1 cellular context compared by ENCODE assay signal in the genomic region with DNA sequence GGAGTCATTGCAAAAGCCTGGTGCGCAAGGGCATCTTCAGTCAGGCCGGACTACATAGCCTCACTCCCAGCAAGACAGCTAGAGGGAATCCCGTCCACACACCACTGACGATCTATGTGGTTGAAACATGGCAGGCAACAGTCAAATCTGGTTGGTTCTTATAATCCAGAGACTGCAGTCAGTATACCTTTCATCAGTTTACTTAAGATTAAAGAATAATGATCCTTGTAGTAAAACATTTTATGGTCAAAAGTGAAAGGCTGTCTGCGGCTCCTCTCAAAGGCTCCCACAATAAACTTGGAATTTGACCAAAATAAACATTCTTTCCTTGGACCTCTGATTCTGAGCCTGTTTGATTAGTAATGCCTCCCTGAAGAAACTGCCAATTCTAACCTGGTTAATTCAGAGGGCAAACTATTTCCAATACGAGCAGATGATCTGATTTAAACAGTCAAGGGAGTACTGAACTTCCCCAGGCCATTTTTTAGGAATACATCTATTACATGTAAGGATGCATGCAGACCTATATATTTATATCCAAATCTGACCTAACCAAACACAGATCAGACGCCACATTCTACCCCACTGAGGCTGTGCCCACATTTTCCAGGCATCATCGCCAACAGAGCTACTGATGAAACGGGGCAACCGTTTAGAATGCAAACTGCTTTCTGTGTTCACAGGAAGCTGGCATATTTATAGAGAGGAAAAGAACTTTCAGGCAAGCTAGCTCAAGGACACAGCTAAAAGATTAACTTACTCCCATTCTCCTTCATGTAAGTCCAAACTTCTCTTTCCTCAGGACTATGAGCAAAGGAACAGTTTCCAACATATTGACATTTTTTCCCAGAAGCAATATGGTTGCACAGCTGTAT.
A peak's percentile ranks its signal among the peaks of the same experiment; 100 is the strongest.
TF ChIP-seq lines count a peak whose summit lies in the region.

No MANE protein-coding gene starts in this region.

TF ChIP-seq in HepG2, 621 proteins besides CTCF, POLR2A, EP300 and RAD21 (continued from another document and continues in another):
- TF ChIP-seq, protein P1, sequence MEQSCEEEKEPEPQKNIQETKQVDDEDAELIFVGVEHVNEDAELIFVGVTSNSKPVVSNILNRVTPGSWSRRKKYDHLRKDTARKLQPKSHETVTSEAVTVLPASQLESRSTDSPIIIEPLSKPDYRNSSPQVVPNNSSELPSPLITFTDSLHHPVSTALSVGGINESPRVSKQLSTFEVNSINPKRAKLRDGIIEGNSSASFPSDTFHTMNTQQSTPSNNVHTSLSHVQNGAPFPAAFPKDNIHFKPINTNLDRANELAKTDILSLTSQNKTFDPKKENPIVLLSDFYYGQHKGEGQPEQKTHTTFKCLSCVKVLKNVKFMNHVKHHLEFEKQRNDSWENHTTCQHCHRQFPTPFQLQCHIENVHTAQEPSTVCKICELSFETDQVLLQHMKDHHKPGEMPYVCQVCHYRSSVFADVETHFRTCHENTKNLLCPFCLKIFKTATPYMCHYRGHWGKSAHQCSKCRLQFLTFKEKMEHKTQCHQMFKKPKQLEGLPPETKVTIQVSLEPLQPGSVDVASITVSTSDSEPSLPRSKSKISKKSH (CRISPR knock-in tag; IDR thresholded peaks at IDR 0.05; ENCODE audit: borderline replicate concordance): no peak
- TF ChIP-seq ZSCAN21 (CRISPR knock-in tag; IDR thresholded peaks at IDR 0.05; ENCODE audit: borderline replicate concordance) (no peak), ZNF367 (CRISPR knock-in tag; IDR thresholded peaks at IDR 0.05; ENCODE audit: borderline replicate concordance) (no peak), PPARG (CRISPR knock-in tag; conservative IDR thresholded peaks at IDR 0.05) (peak; percentile 48; the same call in 1 of the 2 replicates), ZNF598 (CRISPR knock-in tag; IDR thresholded peaks at IDR 0.05; ENCODE audit: borderline replicate concordance) (no peak), MBD4 (IDR thresholded peaks at IDR 0.05; ENCODE audit: borderline replicate concordance, low read length) (no peak), ZFP36 (IDR thresholded peaks at IDR 0.05; ENCODE audit: borderline replicate concordance, low read depth, low read length, partially characterized antibody) (no peak), SAP130 (CRISPR knock-in tag; IDR thresholded peaks at IDR 0.05; ENCODE audit: low read depth) (peak; percentile 63), ZNF790 (CRISPR knock-in tag; IDR thresholded peaks at IDR 0.05; ENCODE audit: borderline replicate concordance) (no peak), CBX5 (CRISPR knock-in tag; IDR thresholded peaks at IDR 0.05; ENCODE audit: borderline replicate concordance) (no peak), NR3C1 (CRISPR knock-in tag; IDR thresholded peaks at IDR 0.05) (no peak), LCORL (IDR thresholded peaks at IDR 0.05) (no peak), LCORL (CRISPR knock-in tag; IDR thresholded peaks at IDR 0.05) (peak; percentile 79), MZF1 (CRISPR knock-in tag; IDR thresholded peaks at IDR 0.05; ENCODE audit: borderline replicate concordance) (no peak), ZNF678 (CRISPR knock-in tag; IDR thresholded peaks at IDR 0.05) (0 out of 2 replicates have a peak, but pooled peaks have one; percentile 15), CBX1 (IDR thresholded peaks at IDR 0.05; ENCODE audit: low read depth) (no peak), KDM4B (CRISPR knock-in tag; IDR thresholded peaks at IDR 0.05) (no peak), ZNF570 (CRISPR knock-in tag; IDR thresholded peaks at IDR 0.05; ENCODE audit: borderline replicate concordance) (no peak), CAMTA2 (CRISPR knock-in tag; IDR thresholded peaks at IDR 0.05; ENCODE audit: borderline replicate concordance) (no peak), HNF4A (CRISPR knock-in tag; IDR thresholded peaks at IDR 0.05) (peak; percentile 75), MEF2D (CRISPR knock-in tag; IDR thresholded peaks at IDR 0.05) (peak; percentile 48; the same call in 1 of the 2 replicates), ZNF337 (CRISPR knock-in tag; IDR thresholded peaks at IDR 0.05; ENCODE audit: borderline replicate concordance, low read depth) (no peak), TSC22D2 (CRISPR knock-in tag; IDR thresholded peaks at IDR 0.05; ENCODE audit: borderline replicate concordance) (no peak), ZSCAN29 (CRISPR knock-in tag; conservative IDR thresholded peaks at IDR 0.05) (peak; percentile 50; the same call in 1 of the 2 replicates), ZNF589 (CRISPR knock-in tag; conservative IDR thresholded peaks at IDR 0.05) (no peak), BCL6 (CRISPR knock-in tag; IDR thresholded peaks at IDR 0.05) (0 out of 2 replicates have a peak, but pooled peaks have one; percentile 35), MAFG (CRISPR knock-in tag; IDR thresholded peaks at IDR 0.05) (no peak), HOXA7 (CRISPR knock-in tag; IDR thresholded peaks at IDR 0.05) (no peak), ZNF672 (CRISPR knock-in tag; IDR thresholded peaks at IDR 0.05) (no peak), WIZ (CRISPR knock-in tag; IDR thresholded peaks at IDR 0.05) (no peak; the same call in 1 of the 2 replicates), ZKSCAN5 (CRISPR knock-in tag; IDR thresholded peaks at IDR 0.05) (no peak), ZNF615 (CRISPR knock-in tag; IDR thresholded peaks at IDR 0.05; ENCODE audit: borderline replicate concordance) (no peak), ZNF878 (CRISPR knock-in tag; IDR thresholded peaks at IDR 0.05) (no peak), ZNF674 (CRISPR knock-in tag; IDR thresholded peaks at IDR 0.05; ENCODE audit: low read depth) (no peak), ZNF569 (CRISPR knock-in tag; IDR thresholded peaks at IDR 0.05; ENCODE audit: borderline replicate concordance) (no peak), KLF16 (CRISPR knock-in tag; IDR thresholded peaks at IDR 0.05) (peak in 1 of 2 experiments; percentile 48; a peak in 1 of 4 replicates), ZNF629 (CRISPR knock-in tag; conservative IDR thresholded peaks at IDR 0.05) (peak; percentile 88), MYC (CRISPR knock-in tag; IDR thresholded peaks at IDR 0.05; ENCODE audit: borderline replicate concordance) (no peak)
- TF ChIP-seq, protein P2, sequence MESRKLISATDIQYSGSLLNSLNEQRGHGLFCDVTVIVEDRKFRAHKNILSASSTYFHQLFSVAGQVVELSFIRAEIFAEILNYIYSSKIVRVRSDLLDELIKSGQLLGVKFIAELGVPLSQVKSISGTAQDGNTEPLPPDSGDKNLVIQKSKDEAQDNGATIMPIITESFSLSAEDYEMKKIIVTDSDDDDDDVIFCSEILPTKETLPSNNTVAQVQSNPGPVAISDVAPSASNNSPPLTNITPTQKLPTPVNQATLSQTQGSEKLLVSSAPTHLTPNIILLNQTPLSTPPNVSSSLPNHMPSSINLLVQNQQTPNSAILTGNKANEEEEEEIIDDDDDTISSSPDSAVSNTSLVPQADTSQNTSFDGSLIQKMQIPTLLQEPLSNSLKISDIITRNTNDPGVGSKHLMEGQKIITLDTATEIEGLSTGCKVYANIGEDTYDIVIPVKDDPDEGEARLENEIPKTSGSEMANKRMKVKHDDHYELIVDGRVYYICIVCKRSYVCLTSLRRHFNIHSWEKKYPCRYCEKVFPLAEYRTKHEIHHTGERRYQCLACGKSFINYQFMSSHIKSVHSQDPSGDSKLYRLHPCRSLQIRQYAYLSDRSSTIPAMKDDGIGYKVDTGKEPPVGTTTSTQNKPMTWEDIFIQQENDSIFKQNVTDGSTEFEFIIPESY (CRISPR knock-in tag; IDR thresholded peaks at IDR 0.05): no peak
- TF ChIP-seq, protein P3, sequence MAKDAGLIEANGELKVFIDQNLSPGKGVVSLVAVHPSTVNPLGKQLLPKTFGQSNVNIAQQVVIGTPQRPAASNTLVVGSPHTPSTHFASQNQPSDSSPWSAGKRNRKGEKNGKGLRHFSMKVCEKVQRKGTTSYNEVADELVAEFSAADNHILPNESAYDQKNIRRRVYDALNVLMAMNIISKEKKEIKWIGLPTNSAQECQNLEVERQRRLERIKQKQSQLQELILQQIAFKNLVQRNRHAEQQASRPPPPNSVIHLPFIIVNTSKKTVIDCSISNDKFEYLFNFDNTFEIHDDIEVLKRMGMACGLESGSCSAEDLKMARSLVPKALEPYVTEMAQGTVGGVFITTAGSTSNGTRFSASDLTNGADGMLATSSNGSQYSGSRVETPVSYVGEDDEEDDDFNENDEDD (CRISPR knock-in tag; IDR thresholded peaks at IDR 0.05; ENCODE audit: borderline replicate concordance): no peak
- TF ChIP-seq, protein P4, sequence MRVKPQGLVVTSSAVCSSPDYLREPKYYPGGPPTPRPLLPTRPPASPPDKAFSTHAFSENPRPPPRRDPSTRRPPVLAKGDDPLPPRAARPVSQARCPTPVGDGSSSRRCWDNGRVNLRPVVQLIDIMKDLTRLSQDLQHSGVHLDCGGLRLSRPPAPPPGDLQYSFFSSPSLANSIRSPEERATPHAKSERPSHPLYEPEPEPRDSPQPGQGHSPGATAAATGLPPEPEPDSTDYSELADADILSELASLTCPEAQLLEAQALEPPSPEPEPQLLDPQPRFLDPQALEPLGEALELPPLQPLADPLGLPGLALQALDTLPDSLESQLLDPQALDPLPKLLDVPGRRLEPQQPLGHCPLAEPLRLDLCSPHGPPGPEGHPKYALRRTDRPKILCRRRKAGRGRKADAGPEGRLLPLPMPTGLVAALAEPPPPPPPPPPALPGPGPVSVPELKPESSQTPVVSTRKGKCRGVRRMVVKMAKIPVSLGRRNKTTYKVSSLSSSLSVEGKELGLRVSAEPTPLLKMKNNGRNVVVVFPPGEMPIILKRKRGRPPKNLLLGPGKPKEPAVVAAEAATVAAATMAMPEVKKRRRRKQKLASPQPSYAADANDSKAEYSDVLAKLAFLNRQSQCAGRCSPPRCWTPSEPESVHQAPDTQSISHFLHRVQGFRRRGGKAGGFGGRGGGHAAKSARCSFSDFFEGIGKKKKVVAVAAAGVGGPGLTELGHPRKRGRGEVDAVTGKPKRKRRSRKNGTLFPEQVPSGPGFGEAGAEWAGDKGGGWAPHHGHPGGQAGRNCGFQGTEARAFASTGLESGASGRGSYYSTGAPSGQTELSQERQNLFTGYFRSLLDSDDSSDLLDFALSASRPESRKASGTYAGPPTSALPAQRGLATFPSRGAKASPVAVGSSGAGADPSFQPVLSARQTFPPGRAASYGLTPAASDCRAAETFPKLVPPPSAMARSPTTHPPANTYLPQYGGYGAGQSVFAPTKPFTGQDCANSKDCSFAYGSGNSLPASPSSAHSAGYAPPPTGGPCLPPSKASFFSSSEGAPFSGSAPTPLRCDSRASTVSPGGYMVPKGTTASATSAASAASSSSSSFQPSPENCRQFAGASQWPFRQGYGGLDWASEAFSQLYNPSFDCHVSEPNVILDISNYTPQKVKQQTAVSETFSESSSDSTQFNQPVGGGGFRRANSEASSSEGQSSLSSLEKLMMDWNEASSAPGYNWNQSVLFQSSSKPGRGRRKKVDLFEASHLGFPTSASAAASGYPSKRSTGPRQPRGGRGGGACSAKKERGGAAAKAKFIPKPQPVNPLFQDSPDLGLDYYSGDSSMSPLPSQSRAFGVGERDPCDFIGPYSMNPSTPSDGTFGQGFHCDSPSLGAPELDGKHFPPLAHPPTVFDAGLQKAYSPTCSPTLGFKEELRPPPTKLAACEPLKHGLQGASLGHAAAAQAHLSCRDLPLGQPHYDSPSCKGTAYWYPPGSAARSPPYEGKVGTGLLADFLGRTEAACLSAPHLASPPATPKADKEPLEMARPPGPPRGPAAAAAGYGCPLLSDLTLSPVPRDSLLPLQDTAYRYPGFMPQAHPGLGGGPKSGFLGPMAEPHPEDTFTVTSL (CRISPR knock-in tag; IDR thresholded peaks at IDR 0.05; ENCODE audit: borderline replicate concordance): peak; percentile 81; the same call in 1 of the 2 replicates
- TF ChIP-seq, protein P5, sequence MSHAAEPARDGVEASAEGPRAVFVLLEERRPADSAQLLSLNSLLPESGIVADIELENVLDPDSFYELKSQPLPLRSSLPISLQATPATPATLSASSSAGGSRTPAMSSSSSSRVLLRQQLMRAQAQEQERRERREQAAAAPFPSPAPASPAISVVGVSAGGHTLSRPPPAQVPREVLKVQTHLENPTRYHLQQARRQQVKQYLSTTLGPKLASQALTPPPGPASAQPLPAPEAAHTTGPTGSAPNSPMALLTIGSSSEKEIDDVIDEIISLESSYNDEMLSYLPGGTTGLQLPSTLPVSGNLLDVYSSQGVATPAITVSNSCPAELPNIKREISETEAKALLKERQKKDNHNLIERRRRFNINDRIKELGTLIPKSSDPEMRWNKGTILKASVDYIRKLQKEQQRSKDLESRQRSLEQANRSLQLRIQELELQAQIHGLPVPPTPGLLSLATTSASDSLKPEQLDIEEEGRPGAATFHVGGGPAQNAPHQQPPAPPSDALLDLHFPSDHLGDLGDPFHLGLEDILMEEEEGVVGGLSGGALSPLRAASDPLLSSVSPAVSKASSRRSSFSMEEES (CRISPR knock-in tag; IDR thresholded peaks at IDR 0.05): no peak
- TF ChIP-seq, protein P6, sequence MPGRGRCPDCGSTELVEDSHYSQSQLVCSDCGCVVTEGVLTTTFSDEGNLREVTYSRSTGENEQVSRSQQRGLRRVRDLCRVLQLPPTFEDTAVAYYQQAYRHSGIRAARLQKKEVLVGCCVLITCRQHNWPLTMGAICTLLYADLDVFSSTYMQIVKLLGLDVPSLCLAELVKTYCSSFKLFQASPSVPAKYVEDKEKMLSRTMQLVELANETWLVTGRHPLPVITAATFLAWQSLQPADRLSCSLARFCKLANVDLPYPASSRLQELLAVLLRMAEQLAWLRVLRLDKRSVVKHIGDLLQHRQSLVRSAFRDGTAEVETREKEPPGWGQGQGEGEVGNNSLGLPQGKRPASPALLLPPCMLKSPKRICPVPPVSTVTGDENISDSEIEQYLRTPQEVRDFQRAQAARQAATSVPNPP (CRISPR knock-in tag; IDR thresholded peaks at IDR 0.05): no peak
- TF ChIP-seq, protein P7, sequence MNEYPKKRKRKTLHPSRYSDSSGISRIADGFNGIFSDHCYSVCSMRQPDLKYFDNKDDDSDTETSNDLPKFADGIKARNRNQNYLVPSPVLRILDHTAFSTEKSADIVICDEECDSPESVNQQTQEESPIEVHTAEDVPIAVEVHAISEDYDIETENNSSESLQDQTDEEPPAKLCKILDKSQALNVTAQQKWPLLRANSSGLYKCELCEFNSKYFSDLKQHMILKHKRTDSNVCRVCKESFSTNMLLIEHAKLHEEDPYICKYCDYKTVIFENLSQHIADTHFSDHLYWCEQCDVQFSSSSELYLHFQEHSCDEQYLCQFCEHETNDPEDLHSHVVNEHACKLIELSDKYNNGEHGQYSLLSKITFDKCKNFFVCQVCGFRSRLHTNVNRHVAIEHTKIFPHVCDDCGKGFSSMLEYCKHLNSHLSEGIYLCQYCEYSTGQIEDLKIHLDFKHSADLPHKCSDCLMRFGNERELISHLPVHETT (CRISPR knock-in tag; conservative IDR thresholded peaks at IDR 0.05): no peak
- TF ChIP-seq, protein P8, sequence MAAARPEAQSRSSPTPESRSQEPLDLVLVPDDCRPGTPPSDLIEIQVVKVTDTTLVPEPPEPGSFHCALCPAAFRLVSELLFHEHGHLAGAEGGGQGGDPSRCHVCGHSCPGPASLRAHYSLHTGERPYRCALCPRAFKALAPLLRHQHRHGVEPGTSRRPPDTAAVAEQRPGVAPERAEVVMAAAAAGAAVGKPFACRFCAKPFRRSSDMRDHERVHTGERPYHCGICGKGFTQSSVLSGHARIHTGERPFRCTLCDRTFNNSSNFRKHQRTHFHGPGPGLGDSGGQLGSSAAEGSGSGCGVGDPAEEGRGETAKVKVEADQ (CRISPR knock-in tag; IDR thresholded peaks at IDR 0.05; ENCODE audit: borderline replicate concordance): no peak
- TF ChIP-seq, protein P9, sequence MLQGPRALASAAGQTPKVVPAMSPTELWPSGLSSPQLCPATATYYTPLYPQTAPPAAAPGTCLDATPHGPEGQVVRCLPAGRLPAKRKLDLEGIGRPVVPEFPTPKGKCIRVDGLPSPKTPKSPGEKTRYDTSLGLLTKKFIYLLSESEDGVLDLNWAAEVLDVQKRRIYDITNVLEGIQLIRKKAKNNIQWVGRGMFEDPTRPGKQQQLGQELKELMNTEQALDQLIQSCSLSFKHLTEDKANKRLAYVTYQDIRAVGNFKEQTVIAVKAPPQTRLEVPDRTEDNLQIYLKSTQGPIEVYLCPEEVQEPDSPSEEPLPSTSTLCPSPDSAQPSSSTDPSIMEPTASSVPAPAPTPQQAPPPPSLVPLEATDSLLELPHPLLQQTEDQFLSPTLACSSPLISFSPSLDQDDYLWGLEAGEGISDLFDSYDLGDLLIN (CRISPR knock-in tag; IDR thresholded peaks at IDR 0.05; ENCODE audit: borderline replicate concordance): no peak
